In the genomic region with DNA sequence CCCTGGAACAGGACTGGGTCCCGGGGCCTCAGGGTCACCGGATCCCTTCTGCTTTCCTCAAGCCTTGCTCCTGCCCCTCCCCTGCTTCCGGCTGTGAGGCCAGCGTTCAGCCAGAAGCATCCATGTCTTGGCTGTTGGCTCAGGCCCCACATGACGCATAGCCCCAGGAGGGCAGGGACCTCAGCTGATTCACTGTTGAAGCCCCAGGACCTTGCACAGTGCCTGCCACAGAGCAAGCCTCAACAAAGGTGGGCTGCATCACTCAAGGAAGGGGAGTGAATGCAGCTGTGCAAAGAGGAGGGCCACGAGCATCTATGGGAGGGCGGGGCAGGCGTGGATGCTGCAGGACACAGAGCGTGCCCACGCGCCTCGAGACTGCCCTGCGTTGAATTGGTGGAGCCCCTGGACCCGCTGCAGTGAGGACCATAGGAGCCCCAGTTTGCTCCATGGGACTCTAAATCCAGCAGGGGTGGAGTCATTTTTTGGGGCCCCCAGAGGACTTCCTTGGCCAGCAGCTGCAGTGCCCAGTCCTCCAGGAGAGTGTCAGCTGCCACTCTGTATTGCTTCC, we compare ENCODE assay signal across 1 cellular context.
TF ChIP-seq lines count a peak whose summit lies in the region.

No MANE protein-coding gene starts in this region.

TF ChIP-seq in GM12878, 131 proteins besides CTCF, POLR2A, EP300 and RAD21:
- TF ChIP-seq CEBPB (IDR thresholded peaks at IDR 0.05; ENCODE audit: borderline replicate concordance in 1 of 2, low read depth in 2 of 2, low read length in 2 of 2), result no peak
- TF ChIP-seq BCL3 (IDR thresholded peaks at IDR 0.05; ENCODE audit: borderline replicate concordance, insufficient read depth, low read depth, low read length, poor library complexity, severe bottlenecking), result no peak
- no peak for TF ChIP-seq ZNF207 (IDR thresholded peaks at IDR 0.05; ENCODE audit: borderline replicate concordance)
- TF ChIP-seq YY1 (IDR thresholded peaks at IDR 0.05; ENCODE audit: low read depth, low read length), result no peak
- TF ChIP-seq, protein P1, sequence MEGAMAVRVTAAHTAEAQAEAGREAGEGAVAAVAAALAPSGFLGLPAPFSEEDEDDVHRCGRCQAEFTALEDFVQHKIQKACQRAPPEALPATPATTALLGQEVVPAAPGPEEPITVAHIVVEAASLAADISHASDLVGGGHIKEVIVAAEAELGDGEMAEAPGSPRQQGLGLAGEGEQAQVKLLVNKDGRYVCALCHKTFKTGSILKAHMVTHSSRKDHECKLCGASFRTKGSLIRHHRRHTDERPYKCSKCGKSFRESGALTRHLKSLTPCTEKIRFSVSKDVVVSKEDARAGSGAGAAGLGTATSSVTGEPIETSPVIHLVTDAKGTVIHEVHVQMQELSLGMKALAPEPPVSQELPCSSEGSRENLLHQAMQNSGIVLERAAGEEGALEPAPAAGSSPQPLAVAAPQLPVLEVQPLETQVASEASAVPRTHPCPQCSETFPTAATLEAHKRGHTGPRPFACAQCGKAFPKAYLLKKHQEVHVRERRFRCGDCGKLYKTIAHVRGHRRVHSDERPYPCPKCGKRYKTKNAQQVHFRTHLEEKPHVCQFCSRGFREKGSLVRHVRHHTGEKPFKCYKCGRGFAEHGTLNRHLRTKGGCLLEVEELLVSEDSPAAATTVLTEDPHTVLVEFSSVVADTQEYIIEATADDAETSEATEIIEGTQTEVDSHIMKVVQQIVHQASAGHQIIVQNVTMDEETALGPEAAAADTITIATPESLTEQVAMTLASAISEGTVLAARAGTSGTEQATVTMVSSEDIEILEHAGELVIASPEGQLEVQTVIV (IDR thresholded peaks at IDR 0.05; ENCODE audit: borderline replicate concordance, partially characterized antibody), result no peak
- no peak for TF ChIP-seq IRF5 (IDR thresholded peaks at IDR 0.05; ENCODE audit: borderline replicate concordance)
- no peak for TF ChIP-seq ZBTB33 (IDR thresholded peaks at IDR 0.05)
- TF ChIP-seq HSF1 (IDR thresholded peaks at IDR 0.05; ENCODE audit: low read depth, low read length), result no peak
- TF ChIP-seq, protein P2, sequence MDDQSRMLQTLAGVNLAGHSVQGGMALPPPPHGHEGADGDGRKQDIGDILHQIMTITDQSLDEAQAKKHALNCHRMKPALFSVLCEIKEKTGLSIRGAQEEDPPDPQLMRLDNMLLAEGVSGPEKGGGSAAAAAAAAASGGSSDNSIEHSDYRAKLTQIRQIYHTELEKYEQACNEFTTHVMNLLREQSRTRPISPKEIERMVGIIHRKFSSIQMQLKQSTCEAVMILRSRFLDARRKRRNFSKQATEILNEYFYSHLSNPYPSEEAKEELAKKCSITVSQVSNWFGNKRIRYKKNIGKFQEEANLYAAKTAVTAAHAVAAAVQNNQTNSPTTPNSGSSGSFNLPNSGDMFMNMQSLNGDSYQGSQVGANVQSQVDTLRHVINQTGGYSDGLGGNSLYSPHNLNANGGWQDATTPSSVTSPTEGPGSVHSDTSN (IDR thresholded peaks at IDR 0.05; ENCODE audit: insufficient replicate concordance, low read depth, low read length), result no peak
- no peak for TF ChIP-seq NFYA (IDR thresholded peaks at IDR 0.05; ENCODE audit: borderline replicate concordance, low read depth, low read length)
- no peak for TF ChIP-seq BACH1 (IDR thresholded peaks at IDR 0.05; ENCODE audit: borderline replicate concordance)
- TF ChIP-seq, protein P3, sequence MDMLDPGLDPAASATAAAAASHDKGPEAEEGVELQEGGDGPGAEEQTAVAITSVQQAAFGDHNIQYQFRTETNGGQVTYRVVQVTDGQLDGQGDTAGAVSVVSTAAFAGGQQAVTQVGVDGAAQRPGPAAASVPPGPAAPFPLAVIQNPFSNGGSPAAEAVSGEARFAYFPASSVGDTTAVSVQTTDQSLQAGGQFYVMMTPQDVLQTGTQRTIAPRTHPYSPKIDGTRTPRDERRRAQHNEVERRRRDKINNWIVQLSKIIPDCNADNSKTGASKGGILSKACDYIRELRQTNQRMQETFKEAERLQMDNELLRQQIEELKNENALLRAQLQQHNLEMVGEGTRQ (IDR thresholded peaks at IDR 0.05; ENCODE audit: borderline replicate concordance, low read depth, low read length), result no peak
- TF ChIP-seq PAX5 (IDR thresholded peaks at IDR 0.05; ENCODE audit: borderline replicate concordance, low read depth, low read length), result no peak
- no peak for TF ChIP-seq KDM1A (IDR thresholded peaks at IDR 0.05; ENCODE audit: borderline replicate concordance)
- TF ChIP-seq IRF3 (IDR thresholded peaks at IDR 0.05), result no peak
- no peak for TF ChIP-seq CREB1 (IDR thresholded peaks at IDR 0.05; ENCODE audit: low read depth)
